Comparison of ENCODE assay signal across 8 cellular contexts in genomic region chr17:7177210-7177953, GRCh38. TPM values are rescaled to one million over a fixed set of nuclear protein-coding genes. Genes with fewer than 3 reads are reported as not detected.
DNase-seq lines count a peak whose midpoint lies in the region; ATAC-seq and TF ChIP-seq lines count a peak whose summit lies in the region.

No MANE protein-coding gene starts in this region.

- H3K4me3 Mint-ChIP-seq in natural killer cell treated with Interleukin-12 subunit alpha and Interleukin-12 subunit beta and Interleukin-15 and Interleukin-18, amount 100 ng/mL, for 72 hours = peak overlapping the region; percentile 47
- H3K4me3 Mint-ChIP-seq in stimulated activated effector memory CD8-positive, alpha-beta T cell treated with anti-CD3 and anti-CD28 coated beads, Interleukin-12 subunit alpha, Interleukin-12 subunit beta, amount 100 ng/mL, for 72 hours = peak overlapping the region; percentile 67

- TF ChIP-seq CTCF in PC-9 (conservative IDR thresholded peaks at IDR 0.05) (peak; percentile 92), fibroblast of pulmonary artery (IDR thresholded peaks at IDR 0.05; ENCODE audit: low read length, missing control alignments) (peak; percentile 81)

- peaks cover 32% of the 10 kb centered on the region; the same call in 1 of the 2 replicates for H3F3A ChIP-seq in PC-9 (ENCODE audit: insufficient read depth, low read depth)

- H3K9me2 ChIP-seq in PC-9 (ENCODE audit: insufficient read depth) = no peaks in the 10 kb centered on the region

- H3K27ac Mint-ChIP-seq in natural killer cell treated with Interleukin-12 subunit alpha and Interleukin-12 subunit beta and Interleukin-15 and Interleukin-18, amount 100 ng/mL, for 72 hours = no peak overlapping the region
- no peak overlapping the region for H3K27ac Mint-ChIP-seq in stimulated activated effector memory CD8-positive, alpha-beta T cell treated with anti-CD3 and anti-CD28 coated beads, Interleukin-12 subunit alpha, Interleukin-12 subunit beta, amount 100 ng/mL, for 72 hours

- no peaks in the 10 kb centered on the region for H3K79me2 ChIP-seq in PC-9 (ENCODE audit: low read depth)

- H3K9me3 Mint-ChIP-seq in natural killer cell treated with Interleukin-12 subunit alpha and Interleukin-12 subunit beta and Interleukin-15 and Interleukin-18, amount 100 ng/mL, for 72 hours = no peaks in the 10 kb centered on the region
- no peaks in the 10 kb centered on the region for H3K9me3 Mint-ChIP-seq in stimulated activated effector memory CD8-positive, alpha-beta T cell treated with anti-CD3 and anti-CD28 coated beads, Interleukin-12 subunit alpha, Interleukin-12 subunit beta, amount 100 ng/mL, for 72 hours

- peaks cover 4% of the 10 kb centered on the region for H3K4me1 ChIP-seq in PC-9 (replicated peaks; ENCODE audit: insufficient read depth)

- no peaks in the 10 kb centered on the region for H3K36me3 Mint-ChIP-seq in natural killer cell treated with Interleukin-12 subunit alpha and Interleukin-12 subunit beta and Interleukin-15 and Interleukin-18, amount 100 ng/mL, for 72 hours
- H3K36me3 Mint-ChIP-seq in stimulated activated effector memory CD8-positive, alpha-beta T cell treated with anti-CD3 and anti-CD28 coated beads, Interleukin-12 subunit alpha, Interleukin-12 subunit beta, amount 100 ng/mL, for 72 hours = no peaks in the 10 kb centered on the region

- TSS peak; percentile 90 for BruUV-seq in PC-9 (replicated peaks; lab: Mats Ljungman, UMichigan)

- peaks cover 6 to 7% of the 10 kb centered on the region in 2 donors for H3K4me1 Mint-ChIP-seq in natural killer cell treated with Interleukin-12 subunit alpha and Interleukin-12 subunit beta and Interleukin-15 and Interleukin-18, amount 100 ng/mL, for 72 hours (ENCODE audit: low read depth in 2 of 2)
- H3K4me1 Mint-ChIP-seq in stimulated activated effector memory CD8-positive, alpha-beta T cell treated with anti-CD3 and anti-CD28 coated beads, Interleukin-12 subunit alpha, Interleukin-12 subunit beta, amount 100 ng/mL, for 72 hours = peaks cover 9% of the 10 kb centered on the region

- DNase-seq in CD1c-positive myeloid dendritic cell (ENCODE audit: extremely low spot score) (peak; percentile 87), HT-29 (ENCODE audit: low spot score) (peak; percentile 45), PC-9 (peak; percentile 39 to 75), fibroblast of pulmonary artery (ENCODE audit: low read depth) (peak; percentile 69)
- peak; percentile 28 to 39 for DNase-seq in activated T-helper 1 cell treated with anti-CD3 and anti-CD28 coated beads, Interleukin-2, amount 50 U/mL, for 16 hours (ENCODE audit: low read depth in 1 of 2, low spot score in 1 of 2)
- DNase-seq in natural killer cell treated with Interleukin-12 subunit alpha and Interleukin-12 subunit beta and Interleukin-15 and Interleukin-18, amount 100 ng/mL, for 72 hours (ENCODE audit: low spot score) = no peak
- peak; percentile 58 to 78 for DNase-seq in stimulated activated effector memory CD8-positive, alpha-beta T cell treated with anti-CD3 and anti-CD28 coated beads, Interleukin-12 subunit alpha, Interleukin-12 subunit beta, amount 100 ng/mL, for 72 hours (ENCODE audit: low spot score in 2 of 2)

- H3K27me3 ChIP-seq in PC-9 (ENCODE audit: insufficient read depth, low read depth) = no peaks in the 10 kb centered on the region

- ATAC-seq in natural killer cell treated with Interleukin-12 subunit alpha and Interleukin-12 subunit beta and Interleukin-15 and Interleukin-18, amount 100 ng/mL, for 72 hours = peak; percentile 57 to 71
- peak; percentile 75 for ATAC-seq in stimulated activated effector memory CD8-positive, alpha-beta T cell treated with anti-CD3 and anti-CD28 coated beads, Interleukin-12 subunit alpha, Interleukin-12 subunit beta, amount 100 ng/mL, for 72 hours
- no peak for ATAC-seq in HG02938 (IDR thresholded peaks at IDR 0.05; ENCODE audit: unreplicated experiment)

- no peaks in the 10 kb centered on the region for H3K36me3 ChIP-seq in PC-9 (ENCODE audit: low read depth)

- no peaks in the 10 kb centered on the region for H4K20me1 ChIP-seq in PC-9 (ENCODE audit: insufficient read depth)

- peak overlapping the region; percentile 89 for H2AFZ ChIP-seq in PC-9

- peaks cover 7% of the 10 kb centered on the region; the same call in 1 of the 2 replicates for H3K9me3 ChIP-seq in PC-9 (ENCODE audit: insufficient read depth, low read depth)

- peaks cover 6 to 8% of the 10 kb centered on the region in 2 donors for H3K27me3 Mint-ChIP-seq in natural killer cell treated with Interleukin-12 subunit alpha and Interleukin-12 subunit beta and Interleukin-15 and Interleukin-18, amount 100 ng/mL, for 72 hours

- no peak overlapping the region for H3K27ac ChIP-seq in PC-9

- CTCF ChIA-PET in PC-9 (lab: Charles Lee) = interaction anchor here (0.6 to 1.2 kb wide), 9 partner anchors 22 to 1710 kb away, joined by 3 to 7 read pairs (median 3); no protein-coding TSS in a partner anchor

- H3K4me3 ChIP-seq in PC-9 = peak overlapping the region; percentile 76
- peak overlapping the region; percentile 58 for H3K4me3 ChIP-seq in fibroblast of pulmonary artery (replicated peaks; ENCODE audit: low read depth, low read length)

- POLR2A ChIA-PET in PC-9 (lab: Charles Lee; ENCODE audit: unreplicated experiment) = interaction anchor here (0.6 kb wide), 1 partner anchor 1691 kb away, joined by 3 read pairs; the partner anchor contains the start of genes DERL2 and MIS12

- peak overlapping the region; percentile 98 for H3K4me2 ChIP-seq in PC-9

- intact Hi-C loops in PC-9 (cut with micrococcal nuclease; ENCODE audit: unreplicated experiment) = loop anchor here (1.0 to 5.0 kb wide), 3 partner anchors 40 to 131 kb away; no protein-coding TSS in a partner anchor

RNA-seq across cellular contexts. Expression of gene ASGR1, which starts 1.8 kb away (rescaled TPM):
- 0.52 TPM in 1 of 2 replicates, not detected in the other for total RNA-seq in HT-29 (2014; rRNA removed; shearing (Covaris generic))
- 3.5 and 5.9 TPM in 2 replicates for total RNA-seq in PC-9 (2021)
- under 1 TPM in 1 of 2 donors, not detected in 1; 0.95 TPM for total RNA-seq in natural killer cell treated with Interleukin-12 subunit alpha and Interleukin-12 subunit beta and Interleukin-15 and Interleukin-18, amount 100 ng/mL, for 72 hours

RNA-seq across cellular contexts. Expression of gene DLG4, which starts 42.3 kb away (rescaled TPM):
- 0.26 and 1.6 TPM in 2 replicates for total RNA-seq in HT-29 (2014; rRNA removed; shearing (Covaris generic))
- 27.1 and 32.8 TPM in 2 replicates for total RNA-seq in PC-9 (2021)
- 1 to 10 TPM; 3.3 to 8.3 TPM for total RNA-seq in natural killer cell treated with Interleukin-12 subunit alpha and Interleukin-12 subunit beta and Interleukin-15 and Interleukin-18, amount 100 ng/mL, for 72 hours

RNA-seq across cellular contexts. Expression of gene ACADVL, which starts 42.4 kb away (rescaled TPM):
- 469 and 546 TPM in 2 replicates for total RNA-seq in HT-29 (2014; rRNA removed; shearing (Covaris generic))
- 531 and 604 TPM in 2 replicates for total RNA-seq in PC-9 (2021)
- 100 to 1,000 TPM; 651 to 710 TPM for total RNA-seq in natural killer cell treated with Interleukin-12 subunit alpha and Interleukin-12 subunit beta and Interleukin-15 and Interleukin-18, amount 100 ng/mL, for 72 hours

RNA-seq across cellular contexts. Expression of gene DVL2, which starts 56.9 kb away (rescaled TPM):
- total RNA-seq in HT-29 (2014; rRNA removed; shearing (Covaris generic)) = 42.6 and 48.6 TPM in 2 replicates
- 77.9 and 86.8 TPM in 2 replicates for total RNA-seq in PC-9 (2021)
- total RNA-seq in natural killer cell treated with Interleukin-12 subunit alpha and Interleukin-12 subunit beta and Interleukin-15 and Interleukin-18, amount 100 ng/mL, for 72 hours = 10 to 100 TPM; 35.1 to 61.6 TPM
